ENCODE assay signal across 15 cellular contexts in the genomic region with DNA sequence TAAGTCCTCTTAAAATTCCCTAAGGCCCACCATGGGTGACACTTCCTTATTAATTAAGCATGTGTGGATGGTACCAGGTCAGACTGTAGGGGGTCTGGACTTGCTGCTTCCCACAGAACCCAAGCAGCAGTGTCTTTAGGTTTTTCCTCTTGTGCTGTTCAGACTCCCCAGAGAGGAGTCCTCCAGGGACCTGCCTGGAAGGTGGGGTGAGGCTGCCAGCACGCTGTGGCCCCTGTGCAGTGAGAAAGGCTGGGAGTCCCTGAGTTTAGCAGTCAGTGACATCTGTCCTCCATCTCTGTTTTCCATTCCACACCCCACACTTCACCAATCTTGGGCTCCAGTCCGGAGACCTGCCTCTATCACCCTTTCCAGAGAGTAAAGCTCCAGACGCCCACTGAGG.
"Had no signal": no experiment of that assay in that cellular context is flagged by ENCODE, and none has a peak within 500 bp of the region (broad histone marks: within the 10 kb centered on the region; RNA-seq: fewer than 3 reads in every experiment).

No MANE protein-coding gene starts in this region.

- H3K27me3 ChIP-seq: heart left ventricle, ovary, right atrium auricular region, suprapubic skin, tibial artery, upper lobe of right lung had no signal

- H3K9me3 ChIP-seq: heart left ventricle, mucosa of descending colon, ovary, right atrium auricular region, suprapubic skin, tibial artery, upper lobe of right lung had no signal

- H3K4me1 ChIP-seq: right atrium auricular region had no signal

- DNase-seq: endodermal cell; heart left ventricle; hypothalamus; kidney glomerular epithelial cell; mucosa of descending colon; naive thymus-derived CD8-positive, alpha-beta T cell; ovary; small intestine; stimulated activated CD4-positive, alpha-beta T cell treated with anti-CD3 and anti-CD28 coated beads, Interleukin-12 subunit alpha, Interleukin-12 subunit beta, amount 100 ng/mL, for 4 hours; stimulated activated CD4-positive, alpha-beta T cell treated with anti-CD3 and anti-CD28 coated beads, Interleukin-2, amount 100 ng/mL, for 48 hours; stimulated activated naive CD4-positive, alpha-beta T cell treated with Interleukin-2 at 50 U/mL for 16 hours; tibial artery; upper lobe of right lung had no signal

- ATAC-seq: heart left ventricle; mucosa of descending colon; naive thymus-derived CD8-positive, alpha-beta T cell; upper lobe of right lung had no signal

- H3K4me3 ChIP-seq: heart left ventricle, mucosa of descending colon, ovary, right atrium auricular region, suprapubic skin, tibial artery, upper lobe of right lung had no signal

- H3K27ac ChIP-seq: heart left ventricle, ovary, right atrium auricular region, suprapubic skin, tibial artery, upper lobe of right lung had no signal

- H3K36me3 ChIP-seq: heart left ventricle, ovary, right atrium auricular region, suprapubic skin, tibial artery, upper lobe of right lung had no signal
